In the genomic region with DNA sequence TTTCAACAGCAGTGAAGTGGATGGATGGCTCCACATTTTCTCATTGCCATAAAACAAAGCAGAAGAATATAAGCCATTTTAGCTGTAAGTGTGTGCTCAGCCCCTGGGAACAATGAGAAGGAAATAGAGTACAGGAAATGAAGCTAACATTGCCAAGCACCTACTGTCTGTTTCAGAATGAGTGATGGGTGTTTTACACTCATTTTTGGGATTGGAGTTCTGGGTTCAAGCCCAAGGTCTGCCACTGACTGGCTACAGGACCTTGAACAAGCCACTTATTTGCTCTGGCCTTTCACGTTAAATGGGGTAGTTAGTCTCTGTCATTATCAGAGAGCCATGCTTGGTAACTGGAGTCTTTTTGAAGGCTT, we compare ENCODE assay signal across 20 cellular contexts.
DNase-seq lines count a peak whose midpoint lies in the region; TF ChIP-seq lines count a peak whose summit lies in the region.
"Had no signal": no experiment of that assay in that cellular context is flagged by ENCODE, and none has a peak within 500 bp of the region (broad histone marks: within the 10 kb centered on the region; RNA-seq: fewer than 3 reads in every experiment).

No MANE protein-coding gene starts in this region.

- intact Hi-C loops in transverse colon (cut with DNase I; ENCODE audit: low total_unique reads), result no loop called here

- in situ Hi-C loops in transverse colon (cut with MboI; ENCODE audit: low pct_ligation_motif_present in 1 of 4, low pct_unique_long_range_greater_than_20kb in 1 of 4, low sequenced_read_pairs in 3 of 4), result no loop called here

- peak overlapping the region; percentile 76 to 92 for H3K27ac ChIP-seq in esophagus (ENCODE audit: low read depth in 2 of 2, low read length in 1 of 2)
- peak overlapping the region in 3 of 4 donors; percentile 23 to 51 (median 38) for H3K27ac ChIP-seq in transverse colon
- H3K27ac ChIP-seq: 22Rv1, SJCRH30 had no signal

- no peaks in the 10 kb centered on the region for H3K36me3 ChIP-seq in esophagus (ENCODE audit: control insufficient read depth in 2 of 2, insufficient read depth in 2 of 2, low read length in 1 of 2)
- H3K36me3 ChIP-seq in transverse colon, result no peaks in the 10 kb centered on the region
- H3K36me3 ChIP-seq: BE2C, heart right ventricle, SJCRH30 had no signal

- no peak for TF ChIP-seq EP300 in transverse colon (IDR thresholded peaks at IDR 0.05; ENCODE audit: low read depth)

- 32 to 55% methylated on average over 1 of the region's 1 CpG for WGBS in esophagus, 2 donors
- WGBS in transverse colon (ENCODE audit: low coverage in 1 of 2), 2 donors, result 42 to 48% methylated on average over 1 of the region's 1 CpG

- H3K9me3 ChIP-seq in esophagus (ENCODE audit: control insufficient read depth in 2 of 2, insufficient read depth in 1 of 2, low read depth in 1 of 2, low read length in 1 of 2) (no peaks in the 10 kb centered on the region), transverse colon (no peaks in the 10 kb centered on the region)
- H3K9me3 ChIP-seq: BE2C, heart right ventricle, SJCRH30 had no signal

- H3K4me3 ChIP-seq in esophagus (ENCODE audit: low read depth in 1 of 2, low read length in 2 of 2) (no peak overlapping the region), transverse colon (no peak overlapping the region)
- H3K4me3 ChIP-seq: heart right ventricle, SJCRH30, skin epidermis had no signal

- no peak for TF ChIP-seq POLR2A in transverse colon (IDR thresholded peaks at IDR 0.05)

- TF ChIP-seq CTCF in transverse colon (IDR thresholded peaks at IDR 0.05), result no peak

- no peaks in the 10 kb centered on the region for H3K27me3 ChIP-seq in esophagus (ENCODE audit: control insufficient read depth in 1 of 2, insufficient read depth in 2 of 2, low read length in 2 of 2)
- no peaks in the 10 kb centered on the region for H3K27me3 ChIP-seq in transverse colon
- H3K27me3 ChIP-seq: BE2C had no signal

- peak; percentile 91 for DNase-seq in DMS153 (lab: John Stamatoyannopoulos, UW)
- DNase-seq in DMS153 treated with DMSO at 0.1 percent for 48 hours (lab: John Stamatoyannopoulos, UW; ENCODE audit: unreplicated experiment), result no peak
- DNase-seq in NCI-H345 treated with DMSO at 0.1 percent for 48 hours (lab: John Stamatoyannopoulos, UW; ENCODE audit: unreplicated experiment), result peak; percentile 19
- no peak for DNase-seq in transverse colon
- DNase-seq in germinal center (ENCODE audit: low spot score), result no peak
- no peak for DNase-seq in DMS79 (lab: John Stamatoyannopoulos, UW)
- no peak for DNase-seq in RKO (ENCODE audit: low spot score)
- DNase-seq: activated B cell treated with CpG ODN at 0.5 μM for 24 hours; BE2C; heart right ventricle; HFFc6; naive thymus-derived CD4-positive, alpha-beta T cell; NCI-H146; NCI-H524; SJCRH30; stimulated activated CD4-positive, alpha-beta T cell treated with anti-CD3 and anti-CD28 coated beads, Interleukin-4, amount 100 ng/mL, for 1 hour; T-helper 2 cell had no signal

- peaks cover 3 to 15% of the 10 kb centered on the region in 2 donors for H3K4me1 ChIP-seq in esophagus (ENCODE audit: control insufficient read depth in 2 of 2, insufficient read depth in 2 of 2, low read length in 1 of 2)
- H3K4me1 ChIP-seq in transverse colon, result peaks cover 0 to 4% (median 0%) of the 10 kb centered on the region in 4 donors
- H3K4me1 ChIP-seq: BE2C, SJCRH30 had no signal

Comparison
In these comparisons a context has a peak if more than half of its experiments do, and no peak if none do; other contexts are left out.
1. DNase-seq: peak in DMS153 (single experiment) and NCI-H345 treated with DMSO at 0.1 percent for 48 hours (single experiment); none in DMS153 treated with DMSO at 0.1 percent for 48 hours (single experiment), transverse colon (single experiment), germinal center (single experiment), DMS79 (single experiment) and RKO (single experiment).